ENCODE assay signal across 2 cellular contexts in genomic region chr19:47469419-47469700, GRCh38.
TF ChIP-seq lines count a peak whose summit lies in the region.

No MANE protein-coding gene starts in this region.

TF ChIP-seq in H1, 55 proteins besides CTCF, POLR2A, EP300 and RAD21:
- TF ChIP-seq EGR1 (IDR thresholded peaks at IDR 0.05; ENCODE audit: borderline replicate concordance, low read depth, low read length) (no peak), BRCA1 (IDR thresholded peaks at IDR 0.05; ENCODE audit: low read depth, low read length) (no peak), POU5F1 (IDR thresholded peaks at IDR 0.05; ENCODE audit: low read depth, low read length) (no peak), POLR2AphosphoS5 (IDR thresholded peaks at IDR 0.05; ENCODE audit: low read depth, low read length) (no peak), GABPA (IDR thresholded peaks at IDR 0.05; ENCODE audit: borderline replicate concordance, insufficient read depth, low read length) (no peak), CEBPB (IDR thresholded peaks at IDR 0.05; ENCODE audit: low read depth, low read length) (no peak), SIX5 (IDR thresholded peaks at IDR 0.05; ENCODE audit: low read depth, low read length) (no peak), CREB1 (IDR thresholded peaks at IDR 0.05) (no peak), SP2 (IDR thresholded peaks at IDR 0.05; ENCODE audit: low read length) (no peak), ATF2 (IDR thresholded peaks at IDR 0.05; ENCODE audit: low read length) (no peak), KDM5A (IDR thresholded peaks at IDR 0.05; ENCODE audit: low read length) (no peak), SIN3A (conservative IDR thresholded peaks at IDR 0.05 in 1 of 2, IDR thresholded peaks at IDR 0.05 in 1 of 2; ENCODE audit: low read depth in 1 of 2, low read length in 2 of 2) (no peak), CBX5 (IDR thresholded peaks at IDR 0.05; ENCODE audit: low read depth, low read length) (no peak), RXRA (IDR thresholded peaks at IDR 0.05; ENCODE audit: insufficient read depth, low read depth, low read length) (no peak), PHF8 (conservative IDR thresholded peaks at IDR 0.05; ENCODE audit: low read depth, low read length) (no peak), ASH2L (IDR thresholded peaks at IDR 0.05; ENCODE audit: low read length) (no peak)

TF ChIP-seq in neural cell, 6 proteins besides CTCF, POLR2A, EP300 and RAD21:
- no peak for TF ChIP-seq POLR2AphosphoS5 (IDR thresholded peaks at IDR 0.05)
- TF ChIP-seq TAF1 (IDR thresholded peaks at IDR 0.05; ENCODE audit: low read depth) = no peak
- no peak for TF ChIP-seq EZH2 (IDR thresholded peaks at IDR 0.05; ENCODE audit: borderline replicate concordance, insufficient read depth, low read length, poor library complexity, severe bottlenecking)
- no peak for TF ChIP-seq SMC3 (conservative IDR thresholded peaks at IDR 0.05; ENCODE audit: poor library complexity)
- TF ChIP-seq MXI1 (conservative IDR thresholded peaks at IDR 0.05; ENCODE audit: poor library complexity, severe bottlenecking) = no peak
- no peak for TF ChIP-seq REST (IDR thresholded peaks at IDR 0.05; ENCODE audit: borderline replicate concordance)
